Comparison of ENCODE assay signal across 18 cellular contexts in genomic region chr1:15195420-15196052, GRCh38. TPM values are rescaled to one million over a fixed set of nuclear protein-coding genes. Genes with fewer than 3 reads are reported as not detected.
"Had no signal": no experiment of that assay in that cellular context is flagged by ENCODE, and none has a peak within 500 bp of the region (broad histone marks: within the 10 kb centered on the region; RNA-seq: fewer than 3 reads in every experiment).

No MANE protein-coding gene starts in this region.

- H3K4me1 ChIP-seq: prostate gland had no signal

- DNase-seq: activated B cell treated with CpG ODN at 0.5 μM for 24 hours; activated CD4-positive, alpha-beta memory T cell treated with anti-CD3 and anti-CD28 coated beads for 36 hours; activated CD4-positive, alpha-beta T cell treated with anti-CD3 and anti-CD28 coated beads for 4 hours; activated naive CD4-positive, alpha-beta T cell treated with anti-CD3 and anti-CD28 coated beads for 36 hours; brain microvascular endothelial cell; cortex of kidney; esophagus squamous epithelium; foreskin fibroblast; islet precursor cell; nephron progenitor cell; stimulated activated CD4-positive, alpha-beta T cell treated with anti-CD3 and anti-CD28 coated beads, Interleukin-2, amount 100 ng/mL, for 24 hours; stimulated activated naive CD4-positive, alpha-beta T cell treated with Interleukin-2 at 50 U/mL for 16 hours; T-cell had no signal

- H3K36me3 ChIP-seq: brain microvascular endothelial cell, esophagus squamous epithelium, prostate gland, tibial nerve had no signal

- H3K27me3 ChIP-seq: brain microvascular endothelial cell, esophagus squamous epithelium, tibial nerve had no signal

- H3K27ac ChIP-seq: brain microvascular endothelial cell, prostate gland, tibial nerve had no signal

- H3K9me3 ChIP-seq: esophagus squamous epithelium, prostate gland, tibial nerve had no signal

- H3K4me3 ChIP-seq: esophagus squamous epithelium, prostate gland, tibial nerve had no signal

- ATAC-seq: activated T-helper 17 cell treated with anti-CD3 and anti-CD28 coated beads, Interleukin-2, amount 50 U/mL, for 72 hours; left lobe of liver; right cardiac atrium; T-cell had no signal

RNA-seq across cellular contexts. Expression of gene TMEM51, which starts 42.0 kb away (rescaled TPM):
- total RNA-seq: activated B cell treated with CpG ODN at 0.5 μM for 24 hours; activated CD4-positive, alpha-beta memory T cell treated with anti-CD3 and anti-CD28 coated beads for 36 hours; activated T-helper 17 cell treated with anti-CD3 and anti-CD28 coated beads, Interleukin-2, amount 50 U/mL, for 72 hours had no signal

RNA-seq across cellular contexts. Expression of gene FHAD1, which starts 51.5 kb away (rescaled TPM):
- total RNA-seq: activated B cell treated with CpG ODN at 0.5 μM for 24 hours; activated CD4-positive, alpha-beta memory T cell treated with anti-CD3 and anti-CD28 coated beads for 36 hours; activated T-helper 17 cell treated with anti-CD3 and anti-CD28 coated beads, Interleukin-2, amount 50 U/mL, for 72 hours; left lobe of liver had no signal
